Comparison of ENCODE assay signal across 1 cellular context in genomic region chr12:116213885-116214527, GRCh38.
TF ChIP-seq lines count a peak whose summit lies in the region.

No MANE protein-coding gene starts in this region.

TF ChIP-seq in SK-N-SH treated with all-trans-retinoic acid at 6 μM for 48 hours, 23 proteins besides CTCF, POLR2A, EP300 and RAD21 (continued from another document):
- TF ChIP-seq CREB5 (CRISPR knock-in tag; IDR thresholded peaks at IDR 0.05; ENCODE audit: low read depth) = no peak
- TF ChIP-seq CSDC2 (CRISPR knock-in tag; IDR thresholded peaks at IDR 0.05) = no peak
- no peak for TF ChIP-seq TOX (CRISPR knock-in tag; IDR thresholded peaks at IDR 0.05; ENCODE audit: borderline replicate concordance)
- no peak for TF ChIP-seq PATZ1 (CRISPR knock-in tag; IDR thresholded peaks at IDR 0.05; ENCODE audit: borderline replicate concordance)
- no peak for TF ChIP-seq ARNTL (CRISPR knock-in tag; IDR thresholded peaks at IDR 0.05; ENCODE audit: borderline replicate concordance, low read depth)
- no peak for TF ChIP-seq GLIS3 (CRISPR knock-in tag; IDR thresholded peaks at IDR 0.05)
- no peak for TF ChIP-seq OSR1 (CRISPR knock-in tag; IDR thresholded peaks at IDR 0.05)
- TF ChIP-seq PPARA (CRISPR knock-in tag; IDR thresholded peaks at IDR 0.05; ENCODE audit: borderline replicate concordance) = no peak
- no peak for TF ChIP-seq ISL1 (CRISPR knock-in tag; IDR thresholded peaks at IDR 0.05)
- TF ChIP-seq ZC3H10 (CRISPR knock-in tag; IDR thresholded peaks at IDR 0.05) = no peak
- no peak for TF ChIP-seq BACH2 (CRISPR knock-in tag; IDR thresholded peaks at IDR 0.05; ENCODE audit: borderline replicate concordance)
